ENCODE assay signal across 21 cellular contexts in genomic region chr19:13376537-13376936, GRCh38.
DNase-seq lines count a peak whose midpoint lies in the region; ATAC-seq, FAIRE-seq and TF ChIP-seq lines count a peak whose summit lies in the region.
"Had no signal": no experiment of that assay in that cellular context is flagged by ENCODE, and none has a peak within 500 bp of the region (broad histone marks: within the 10 kb centered on the region; RNA-seq: fewer than 3 reads in every experiment).

No MANE protein-coding gene starts in this region.

- peaks cover 0 to 4% of the 10 kb centered on the region in 2 donors for H3K9me3 ChIP-seq in kidney (ENCODE audit: control insufficient read depth in 1 of 2, low read length in 2 of 2)
- peaks cover 9% of the 10 kb centered on the region for H3K9me3 ChIP-seq in psoas muscle
- H3K9me3 ChIP-seq: HAP-1 had no signal

- H3K4me1 ChIP-seq in kidney (ENCODE audit: control insufficient read depth in 1 of 2, insufficient read depth in 1 of 2, low read depth in 1 of 2, low read length in 2 of 2): no peaks in the 10 kb centered on the region
- no peaks in the 10 kb centered on the region for H3K4me1 ChIP-seq in psoas muscle
- H3K4me1 ChIP-seq: HAP-1 had no signal

- intact Hi-C loops in kidney (cut with DNase I): no loop called here
- intact Hi-C loops in psoas muscle (cut with DNase I): no loop called here

- peak; percentile 80 for FAIRE-seq in G401.6 (lab: Jason Lieb, UNC)
- FAIRE-seq in colon (lab: Jason Lieb, UNC): peak; percentile 92
- peak; percentile 90 for FAIRE-seq in kidney (lab: Jason Lieb, UNC)
- FAIRE-seq: D721Med, GM12891, H54 had no signal

- no peak overlapping the region for H3K4me3 ChIP-seq in kidney (ENCODE audit: low read length in 2 of 2)
- no peak overlapping the region for H3K4me3 ChIP-seq in psoas muscle
- H3K4me3 ChIP-seq: HAP-1 had no signal

- no peak overlapping the region for H3K27ac ChIP-seq in kidney (ENCODE audit: low read depth in 2 of 2, low read length in 2 of 2)
- H3K27ac ChIP-seq in psoas muscle: no peak overlapping the region

- no peak for DNase-seq in kidney
- DNase-seq in GM13977 (ENCODE audit: low spot score): no peak
- DNase-seq in psoas muscle: no peak
- DNase-seq in COLO829 (ENCODE audit: low spot score): no peak
- no peak for DNase-seq in T-helper 1 cell
- DNase-seq: 8988T; C1 segment of cervical spinal cord; CD4-positive, CD25-positive, alpha-beta regulatory T cell; CD8-positive, alpha-beta T cell; DMS 273 treated with DMSO at 0.1 percent for 48 hours; DMS79; EL; GF-D8; GOT3; HFFc6 had no signal

- H3K27me3 ChIP-seq in psoas muscle (ENCODE audit: insufficient read depth in 3 of 3, low read length in 2 of 3): no peaks in the 10 kb centered on the region

- in situ Hi-C loops in GM13977 (cut with MboI; ENCODE audit: low pct_unique_long_range_greater_than_20kb, low sequenced_read_pairs, unreplicated experiment): no loop called here

- ATAC-seq in psoas muscle: no peak
- ATAC-seq: CD8-positive, alpha-beta T cell had no signal

- no peaks in the 10 kb centered on the region for H3K36me3 ChIP-seq in kidney (ENCODE audit: control insufficient read depth in 1 of 2, insufficient read depth in 2 of 2, low read length in 2 of 2)
- no peaks in the 10 kb centered on the region for H3K36me3 ChIP-seq in psoas muscle (ENCODE audit: insufficient read depth in 1 of 2, low read depth in 1 of 2)
- H3K36me3 ChIP-seq: HAP-1 had no signal

- no peak for TF ChIP-seq CTCF in kidney (IDR thresholded peaks at IDR 0.05; ENCODE audit: borderline replicate concordance, extremely low read depth, insufficient read depth)
- no peak for TF ChIP-seq CTCF in GM13977 (IDR thresholded peaks at IDR 0.05; ENCODE audit: extremely low read depth, insufficient read depth, missing control alignments)
- TF ChIP-seq CTCF in psoas muscle (IDR thresholded peaks at IDR 0.05): no peak

- no peak overlapping the region for H3K9ac ChIP-seq in kidney (ENCODE audit: low read length in 2 of 2)
